Comparison of ENCODE assay signal across 1 cellular context in the genomic region with DNA sequence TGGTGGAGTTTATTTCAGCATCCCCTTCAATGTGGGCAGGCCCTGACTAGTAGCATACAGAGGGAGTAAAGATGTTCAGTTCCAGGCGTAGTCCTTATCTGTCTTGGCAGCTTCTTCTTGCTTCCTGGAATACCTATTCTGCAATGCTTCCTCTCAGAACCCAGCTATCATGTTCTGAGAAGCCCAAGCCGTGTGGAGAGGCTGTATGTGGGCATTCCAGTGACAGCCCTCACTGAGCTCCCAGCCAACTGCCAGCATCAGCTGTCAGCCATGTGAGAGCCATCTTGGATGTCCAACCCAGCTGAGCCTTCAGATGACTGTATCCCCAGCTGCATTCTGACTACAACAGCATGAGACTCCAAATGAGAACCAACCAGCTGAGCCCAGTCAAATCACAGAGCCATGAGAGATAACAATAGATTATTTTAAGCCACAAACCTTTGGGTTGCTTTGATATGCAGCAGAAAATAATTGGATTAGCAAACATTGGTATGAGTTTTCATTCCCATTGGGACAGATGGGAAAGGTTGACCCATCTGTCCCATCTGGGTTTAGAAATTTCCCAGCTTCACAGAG.
TF ChIP-seq lines count a peak whose summit lies in the region.

No MANE protein-coding gene starts in this region.

TF ChIP-seq in GM23338, 12 proteins besides CTCF, POLR2A, EP300 and RAD21:
- TF ChIP-seq ZNF331 (CRISPR knock-in tag; IDR thresholded peaks at IDR 0.05; ENCODE audit: low read depth): peak; percentile 66; the same call in 1 of the 2 replicates
- no peak for TF ChIP-seq EZH2phosphoT487 (IDR thresholded peaks at IDR 0.05; ENCODE audit: unreplicated experiment)
